Comparison of ENCODE assay signal across 10 cellular contexts in the genomic region with DNA sequence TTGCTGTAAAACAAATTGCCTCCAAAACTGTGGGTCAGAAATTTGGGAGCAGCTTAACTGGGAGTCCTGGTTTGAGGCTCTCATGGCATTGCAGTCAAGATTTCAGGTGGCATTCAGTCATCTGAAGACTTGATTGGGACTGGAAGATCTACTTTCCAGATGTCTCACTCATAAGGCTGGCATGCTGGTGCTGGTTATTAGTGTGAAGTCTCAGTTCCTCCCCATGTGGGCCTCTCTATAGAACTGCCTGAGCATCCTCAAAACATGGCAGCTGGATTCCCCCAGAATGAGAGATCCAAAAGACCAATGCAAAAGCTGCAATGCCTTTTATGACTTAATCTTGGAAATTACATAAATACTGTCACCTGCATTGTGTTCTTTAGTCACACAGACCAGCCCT.
DNase-seq lines count a peak whose midpoint lies in the region; ATAC-seq and TF ChIP-seq lines count a peak whose summit lies in the region.
"Had no signal": no experiment of that assay in that cellular context is flagged by ENCODE, and none has a peak within 500 bp of the region (broad histone marks: within the 10 kb centered on the region; RNA-seq: fewer than 3 reads in every experiment).

No MANE protein-coding gene starts in this region.

- ATAC-seq in GM18505 (IDR thresholded peaks at IDR 0.05; ENCODE audit: unreplicated experiment) = peak; percentile 71
- ATAC-seq in GM19035 (IDR thresholded peaks at IDR 0.05; ENCODE audit: unreplicated experiment) = peak; percentile 65
- peak; percentile 85 for ATAC-seq in HG02798 (IDR thresholded peaks at IDR 0.05; ENCODE audit: poor library complexity, unreplicated experiment)

- peak; percentile 29 for DNase-seq in MV-4-11 (lab: John Stamatoyannopoulos, UW)
- DNase-seq in retina = no peak
- DNase-seq in T1000 (lab: John Stamatoyannopoulos, UW) = no peak
- no peak for DNase-seq in NCI-H187 (lab: John Stamatoyannopoulos, UW)
- no peak for DNase-seq in NCI-H774 (lab: John Stamatoyannopoulos, UW)
- DNase-seq: NCI-H446, RPMI8226 had no signal

- no peak for TF ChIP-seq POLR2A in GM18505 (IDR thresholded peaks at IDR 0.05; ENCODE audit: borderline replicate concordance, extremely low read depth, insufficient read depth, insufficient read length)
